Comparison of ENCODE assay signal across 1 cellular context in the genomic region with DNA sequence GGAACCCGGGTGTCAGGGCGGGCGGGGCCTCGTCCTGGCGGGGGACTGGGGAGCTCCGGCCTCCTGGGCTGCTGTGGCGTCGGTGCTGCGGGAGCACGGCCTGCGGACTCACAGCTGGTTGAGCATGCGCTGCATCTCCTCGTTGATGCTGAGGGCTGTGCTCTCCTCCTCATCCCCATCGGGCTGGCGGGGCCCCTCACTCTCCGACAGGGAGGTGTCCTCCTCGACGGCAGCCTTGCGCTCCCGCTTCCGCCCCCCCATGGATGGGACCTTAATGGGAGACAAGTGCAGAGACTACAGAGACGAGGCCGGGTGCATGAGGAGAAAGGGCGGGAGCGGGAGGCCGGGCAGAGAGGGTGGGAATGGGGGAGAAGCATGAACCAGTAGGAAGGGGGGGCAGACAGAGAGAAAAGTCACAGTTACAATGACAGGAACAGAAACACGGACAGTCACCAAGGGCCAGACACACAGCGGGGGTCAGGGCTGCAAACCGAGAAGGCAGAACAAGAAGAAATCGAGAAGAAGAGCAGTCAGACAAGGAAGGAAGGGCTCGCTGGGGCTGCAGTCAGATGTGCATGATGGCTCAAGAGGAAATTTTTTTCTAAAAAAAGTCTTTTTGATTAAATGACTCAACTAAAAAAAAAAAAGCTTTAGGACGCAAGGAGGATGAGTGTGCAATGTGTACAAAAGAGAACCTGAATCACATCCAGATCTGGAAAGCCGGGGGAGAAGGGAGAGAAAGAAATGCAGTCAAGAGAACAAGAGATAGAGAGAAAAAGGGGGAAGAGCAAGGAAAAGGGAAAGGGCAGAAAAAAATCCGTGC.
TF ChIP-seq lines count a peak whose summit lies in the region.

No MANE protein-coding gene starts in this region.

TF ChIP-seq in IMR-90, 13 proteins besides CTCF, POLR2A, EP300 and RAD21:
- TF ChIP-seq MAFK (IDR thresholded peaks at IDR 0.05; ENCODE audit: low read depth, low read length) = peak; percentile 7; the same call in 1 of the 2 replicates
- TF ChIP-seq, protein P1, sequence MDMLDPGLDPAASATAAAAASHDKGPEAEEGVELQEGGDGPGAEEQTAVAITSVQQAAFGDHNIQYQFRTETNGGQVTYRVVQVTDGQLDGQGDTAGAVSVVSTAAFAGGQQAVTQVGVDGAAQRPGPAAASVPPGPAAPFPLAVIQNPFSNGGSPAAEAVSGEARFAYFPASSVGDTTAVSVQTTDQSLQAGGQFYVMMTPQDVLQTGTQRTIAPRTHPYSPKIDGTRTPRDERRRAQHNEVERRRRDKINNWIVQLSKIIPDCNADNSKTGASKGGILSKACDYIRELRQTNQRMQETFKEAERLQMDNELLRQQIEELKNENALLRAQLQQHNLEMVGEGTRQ (IDR thresholded peaks at IDR 0.05; ENCODE audit: low read depth, low read length) = no peak
- no peak for TF ChIP-seq MXI1 (IDR thresholded peaks at IDR 0.05; ENCODE audit: borderline replicate concordance, low read depth, low read length)
- TF ChIP-seq MAZ (IDR thresholded peaks at IDR 0.05; ENCODE audit: borderline replicate concordance, low read depth, low read length) = no peak
- no peak for TF ChIP-seq RCOR1 (IDR thresholded peaks at IDR 0.05; ENCODE audit: insufficient replicate concordance, low read length)
- TF ChIP-seq CHD1 (IDR thresholded peaks at IDR 0.05; ENCODE audit: low read depth, low read length) = no peak
- TF ChIP-seq SMC3 (IDR thresholded peaks at IDR 0.05; ENCODE audit: low read depth, low read length) = no peak
- TF ChIP-seq RFX5 (IDR thresholded peaks at IDR 0.05; ENCODE audit: low read depth, low read length) = no peak
- TF ChIP-seq CEBPB (IDR thresholded peaks at IDR 0.05; ENCODE audit: low read depth, low read length) = peak; percentile 57; the same call in 1 of the 2 replicates
- TF ChIP-seq BHLHE40 (IDR thresholded peaks at IDR 0.05; ENCODE audit: low read depth, low read length) = no peak
- TF ChIP-seq FOS (IDR thresholded peaks at IDR 0.05; ENCODE audit: low read depth, low read length) = peak; percentile 76; the same call in 1 of the 2 replicates
- TF ChIP-seq, protein P2, sequence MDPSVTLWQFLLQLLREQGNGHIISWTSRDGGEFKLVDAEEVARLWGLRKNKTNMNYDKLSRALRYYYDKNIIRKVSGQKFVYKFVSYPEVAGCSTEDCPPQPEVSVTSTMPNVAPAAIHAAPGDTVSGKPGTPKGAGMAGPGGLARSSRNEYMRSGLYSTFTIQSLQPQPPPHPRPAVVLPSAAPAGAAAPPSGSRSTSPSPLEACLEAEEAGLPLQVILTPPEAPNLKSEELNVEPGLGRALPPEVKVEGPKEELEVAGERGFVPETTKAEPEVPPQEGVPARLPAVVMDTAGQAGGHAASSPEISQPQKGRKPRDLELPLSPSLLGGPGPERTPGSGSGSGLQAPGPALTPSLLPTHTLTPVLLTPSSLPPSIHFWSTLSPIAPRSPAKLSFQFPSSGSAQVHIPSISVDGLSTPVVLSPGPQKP (IDR thresholded peaks at IDR 0.05; ENCODE audit: borderline replicate concordance, low read depth, low read length) = no peak
- TF ChIP-seq NFE2L2 (IDR thresholded peaks at IDR 0.05; ENCODE audit: low read depth, low read length) = peak; percentile 58; the same call in 1 of the 2 replicates
